ENCODE assay signal across 8 cellular contexts in genomic region chr6:155314092-155314772, GRCh38. TPM values are rescaled to one million over a fixed set of nuclear protein-coding genes. Genes with fewer than 3 reads are reported as not detected.
DNase-seq lines count a peak whose midpoint lies in the region; ATAC-seq and TF ChIP-seq lines count a peak whose summit lies in the region.

TFB1M (minus strand) TSS chr6:155314484; CDS start chr6:155314428, 56 bp downstream.

- H3K4me1 ChIP-seq in thoracic aorta (ENCODE audit: control insufficient read depth in 1 of 2, low read depth in 2 of 2): peaks cover 0 to 10% of the 10 kb centered on the region in 2 donors

- no peaks in the 10 kb centered on the region for H3K9me3 ChIP-seq in thoracic aorta

- H3K27ac ChIP-seq in thoracic aorta: peak within 1 kb of the TSS; percentile 72

- TF ChIP-seq CTCF in GM06990 (IDR thresholded peaks at IDR 0.05; ENCODE audit: insufficient read depth, low read length, poor library complexity, severe bottlenecking) (no peak), omental fat pad (IDR thresholded peaks at IDR 0.05) (no peak), thoracic aorta (IDR thresholded peaks at IDR 0.05) (no peak)

- peaks cover 2% of the 10 kb centered on the region for H3K36me3 Mint-ChIP-seq in activated naive CD8-positive, alpha-beta T cell

- H3K36me3 ChIP-seq in GM06990 (ENCODE audit: control insufficient read depth, insufficient read depth, low read length) (no peaks in the 10 kb centered on the region; the same call in 1 of the 2 replicates), thoracic aorta (peaks cover under 1% of the 10 kb centered on the region)

- H3K27me3 ChIP-seq in GM06990 (replicated peaks; ENCODE audit: control insufficient read depth, insufficient read depth, low read length) (no peaks in the 10 kb centered on the region), thoracic aorta (replicated peaks; ENCODE audit: insufficient read depth) (no peaks in the 10 kb centered on the region)

- H3K9me3 Mint-ChIP-seq in activated naive CD8-positive, alpha-beta T cell (ENCODE audit: low read depth): no peaks in the 10 kb centered on the region

- ATAC-seq in HG02571 (IDR thresholded peaks at IDR 0.05; ENCODE audit: unreplicated experiment) (peak; percentile 97), omental fat pad (ENCODE audit: low FRiP score) (peak; percentile 100), thoracic aorta (ENCODE audit: insufficient number of reproducible peaks, low FRiP score, low read depth) (peak; percentile 92)

- H3K4me3 Mint-ChIP-seq in activated naive CD8-positive, alpha-beta T cell: peak within 1 kb of the TSS; percentile 96

- H3K4me3 ChIP-seq in GM06990 (replicated peaks; ENCODE audit: low read depth, low read length) (peak within 1 kb of the TSS; percentile 100), thoracic aorta (peak within 1 kb of the TSS; percentile 89)

- H3K4me1 Mint-ChIP-seq in activated naive CD8-positive, alpha-beta T cell (ENCODE audit: low read depth): peaks cover 36% of the 10 kb centered on the region

- H3K27me3 Mint-ChIP-seq in activated naive CD8-positive, alpha-beta T cell: no peaks in the 10 kb centered on the region

- peak; percentile 99 for DNase-seq in GM06990 (ENCODE audit: extremely low read depth, insufficient read length)
- DNase-seq in NCI-H1048 (lab: John Stamatoyannopoulos, UW): peak; percentile 91
- DNase-seq in SKM-1 treated with dmso at 0.1 percent for 144 hours (lab: John Stamatoyannopoulos, UW; ENCODE audit: unreplicated experiment): peak; percentile 99
- DNase-seq in glomerular visceral epithelial cell (ENCODE audit: extremely low spot score): peak; percentile 100
- peak; percentile 87 for DNase-seq in omental fat pad (ENCODE audit: low spot score)
- peak; percentile 93 for DNase-seq in thoracic aorta (ENCODE audit: low spot score)

- H3K27ac Mint-ChIP-seq in activated naive CD8-positive, alpha-beta T cell: peak within 1 kb of the TSS; percentile 94

RNA-seq across cellular contexts. Expression of gene TFB1M, which starts in this region (rescaled TPM):
- total RNA-seq in omental fat pad (1 to 10 TPM; 6.4 to 9.2 (median 7.2) TPM), thoracic aorta (10 to 100 TPM in 1 of 2 donors, 1 to 10 TPM in 1; 6.6 to 11.0 TPM)

Comparison
In these comparisons a context has a peak if more than half of its experiments do, and no peak if none do; other contexts are left out.
1. Peak in every context shown above with its lines: DNase-seq, ATAC-seq, H3K4me3 ChIP-seq and H3K27ac ChIP-seq.